10 cellular contexts compared by ENCODE assay signal in genomic region chr2:108417254-108417653, GRCh38. TPM values are rescaled to one million over a fixed set of nuclear protein-coding genes. Genes with fewer than 3 reads are reported as not detected.
DNase-seq lines count a peak whose midpoint lies in the region; ATAC-seq, FAIRE-seq and TF ChIP-seq lines count a peak whose summit lies in the region.
"Had no signal": no experiment of that assay in that cellular context is flagged by ENCODE, and none has a peak within 500 bp of the region (broad histone marks: within the 10 kb centered on the region; RNA-seq: fewer than 3 reads in every experiment).

No MANE protein-coding gene starts in this region.

- H3K9me1 ChIP-seq in keratinocyte (ENCODE audit: control insufficient read depth, extremely low read depth, insufficient read depth, low read length): no peaks in the 10 kb centered on the region

- no peaks in the 10 kb centered on the region for H3K27me3 ChIP-seq in keratinocyte (ENCODE audit: control insufficient read depth, extremely low read depth, insufficient read depth, low read length)

- H4K20me1 ChIP-seq in keratinocyte (ENCODE audit: control insufficient read depth, extremely low read depth, insufficient read depth, low read length): no peaks in the 10 kb centered on the region

- H3K79me2 ChIP-seq in keratinocyte (ENCODE audit: control insufficient read depth, insufficient read depth, low read length): no peaks in the 10 kb centered on the region

- no peak overlapping the region for H2AFZ ChIP-seq in keratinocyte (ENCODE audit: control insufficient read depth, low read length)

- no peaks in the 10 kb centered on the region for H3K36me3 ChIP-seq in keratinocyte (ENCODE audit: control insufficient read depth in 2 of 2, extremely low read depth in 1 of 2, insufficient read depth in 2 of 2, low read length in 2 of 2)

- H3K27ac ChIP-seq in C4-2B (no peak overlapping the region), keratinocyte (ENCODE audit: control insufficient read depth, insufficient read depth, low read length) (no peak overlapping the region)

- TF ChIP-seq CTCF in C4-2B (conservative IDR thresholded peaks at IDR 0.05) (peak; percentile 21), keratinocyte (optimal IDR thresholded peaks at IDR 0.05 in 1 of 3, IDR thresholded peaks at IDR 0.05 in 1 of 3, conservative IDR thresholded peaks at IDR 0.05 in 1 of 3; ENCODE audit: extremely low read depth in 1 of 3, insufficient read depth in 2 of 3, low read length in 3 of 3) (peak in 2 of 3 experiments; percentile 31 to 64)

- FAIRE-seq in GM12891 (lab: Jason Lieb, UNC): peak; percentile 26
- FAIRE-seq in keratinocyte (lab: Jason Lieb, UNC): no peak
- FAIRE-seq: TTC549 had no signal

- DNase-seq in GM12891 (ENCODE audit: insufficient read length, low spot score) (no peak), RPMI8226 (peak; percentile 25), keratinocyte (ENCODE audit: low read depth, low spot score) (no peak), AG20443 (ENCODE audit: low spot score) (no peak), NCI-H2227 treated with DMSO at 0.1 percent for 48 hours (lab: John Stamatoyannopoulos, UW) (no peak)
- DNase-seq in stimulated activated naive CD8-positive, alpha-beta T cell treated with anti-CD3 and anti-CD28 coated beads, Interleukin-15, Interleukin-2, amounts not matched to agents 100 U/mL and 50 U/mL, for 24 hours: no peak
- DNase-seq: CD8-positive, alpha-beta memory T cell had no signal

- H3K9ac ChIP-seq in keratinocyte (ENCODE audit: control insufficient read depth, extremely low read depth, insufficient read depth, low read length): no peak overlapping the region

- ATAC-seq in HG03280 (IDR thresholded peaks at IDR 0.05; ENCODE audit: unreplicated experiment): no peak
- no peak for ATAC-seq in stimulated activated naive CD8-positive, alpha-beta T cell treated with anti-CD3 and anti-CD28 coated beads, Interleukin-15, Interleukin-2, amounts not matched to agents 100 U/mL and 50 U/mL, for 24 hours

- no peaks in the 10 kb centered on the region for H3K9me3 ChIP-seq in keratinocyte (ENCODE audit: control insufficient read depth, low read depth, low read length)

- no peak for TF ChIP-seq POLR2A in GM12891 (IDR thresholded peaks at IDR 0.05; ENCODE audit: low read depth, low read length)

- dilution Hi-C loops in keratinocyte (cut with MboI; ENCODE audit: extremely low pct_ligation_motif_present, low sequenced_read_pairs): no loop called here

- no peak overlapping the region for H3K4me2 ChIP-seq in keratinocyte (ENCODE audit: control insufficient read depth, extremely low read depth, insufficient read depth, low read depth, low read length)

- H3K4me3 ChIP-seq in keratinocyte (ENCODE audit: control insufficient read depth in 2 of 3, extremely low read depth in 1 of 3, insufficient read depth in 2 of 3, low read depth in 1 of 3, low read length in 3 of 3): no peak overlapping the region

- peaks cover 24% of the 10 kb centered on the region for H3K4me1 ChIP-seq in keratinocyte (ENCODE audit: control insufficient read depth, extremely low read depth, insufficient read depth, low read length)

TF ChIP-seq in GM12891, 5 proteins besides CTCF, POLR2A, EP300 and RAD21:
- TF ChIP-seq POLR2AphosphoS5 (IDR thresholded peaks at IDR 0.05; ENCODE audit: low read depth, low read length) (no peak), SPI1 (IDR thresholded peaks at IDR 0.05; ENCODE audit: low read depth, low read length) (no peak), PAX5 (IDR thresholded peaks at IDR 0.05; ENCODE audit: insufficient read depth, low read length, severe bottlenecking) (no peak), POU2F2 (IDR thresholded peaks at IDR 0.05; ENCODE audit: low read depth, low read length) (no peak), TAF1 (IDR thresholded peaks at IDR 0.05; ENCODE audit: low read depth, low read length) (no peak)
TF ChIP-seq in GM12891: peak in this region for 0.

RNA-seq across cellular contexts. Expression of gene GCC2, which starts 31.8 kb away (rescaled TPM):
- polyA plus RNA-seq in GM12891 (2012; ENCODE audit: low read depth, missing spikeins): 11.8 TPM
- polyA plus RNA-seq in keratinocyte: 4.0 to 8.4 TPM (median 5.5 TPM) in 3 replicates
- 101 TPM for polyA plus RNA-seq in keratinocyte (2011; ENCODE audit: low read depth)
- polyA plus RNA-seq in keratinocyte (2011; cell fraction: cytosol; rRNA removed): 3.5 and 5.4 TPM in 2 replicates
- 11.1 and 16.2 TPM in 2 replicates for polyA plus RNA-seq in keratinocyte (2011; cell fraction: nucleus; rRNA removed)
- 6.4 and 9.1 TPM in 2 replicates for polyA plus RNA-seq in keratinocyte (2012; ENCODE audit: low replicate concordance)
- polyA minus RNA-seq in keratinocyte: 0.46 to 13.3 TPM (median 3.4 TPM) in 3 replicates
- polyA minus RNA-seq in keratinocyte (2011; cell fraction: cytosol; rRNA and poly(A)+ RNA removed): 4.0 TPM
- 10.0 and 21.7 TPM in 2 replicates for polyA minus RNA-seq in keratinocyte (2011; cell fraction: nucleus; rRNA and poly(A)+ RNA removed)

RNA-seq across cellular contexts. Expression of gene SULT1C4, which starts 39.5 kb away (rescaled TPM):
- not detected for polyA plus RNA-seq in GM12891 (2012; ENCODE audit: low read depth, missing spikeins)
- polyA plus RNA-seq in keratinocyte: not detected in 3 replicates
- polyA plus RNA-seq in keratinocyte (2011; ENCODE audit: low read depth): 0.19 TPM
- not detected in 2 replicates for polyA plus RNA-seq in keratinocyte (2011; cell fraction: cytosol; rRNA removed)
- polyA plus RNA-seq in keratinocyte (2011; cell fraction: nucleus; rRNA removed): not detected in 2 replicates
- polyA plus RNA-seq in keratinocyte (2012; ENCODE audit: low replicate concordance): not detected in 2 replicates
- polyA minus RNA-seq in keratinocyte: not detected in 3 replicates
- polyA minus RNA-seq in keratinocyte (2011; cell fraction: cytosol; rRNA and poly(A)+ RNA removed): not detected
- polyA minus RNA-seq in keratinocyte (2011; cell fraction: nucleus; rRNA and poly(A)+ RNA removed): not detected in 2 replicates
- polyA plus RNA-seq: CD8-positive, alpha-beta memory T cell had no signal
